ENCODE assay signal across 19 cellular contexts in the genomic region with DNA sequence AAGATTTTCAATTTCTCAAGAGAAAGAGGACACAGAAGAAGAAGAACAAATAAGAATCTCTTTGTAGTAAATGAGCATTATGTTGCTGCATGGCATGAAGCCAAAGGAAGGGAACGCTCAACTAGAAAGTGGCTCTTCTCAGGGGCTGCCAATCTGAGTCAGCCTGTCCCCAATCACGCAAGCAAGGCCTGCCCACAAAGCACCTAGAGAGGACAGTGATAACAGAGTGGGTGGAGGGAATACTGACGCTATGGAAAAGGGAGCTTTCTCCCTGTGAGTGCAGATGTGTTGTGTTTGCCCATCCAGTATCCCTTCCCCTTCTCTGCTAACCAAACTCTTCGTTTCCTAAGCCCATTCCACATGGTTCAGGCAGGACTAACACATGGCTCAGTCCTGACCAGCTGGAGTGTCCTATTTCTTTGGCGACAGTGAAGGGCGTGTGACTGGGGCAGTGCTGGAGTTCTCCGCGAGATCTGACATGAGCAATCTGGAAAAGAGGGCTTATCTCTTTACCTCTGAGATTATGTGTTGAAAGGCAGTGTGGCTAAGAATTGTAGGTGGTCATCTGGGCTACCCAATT. TPM values are rescaled to one million over a fixed set of nuclear protein-coding genes. Genes with fewer than 3 reads are reported as not detected.
A peak's percentile ranks its signal among the peaks of the same experiment; 100 is the strongest.
DNase-seq lines count a peak whose midpoint lies in the region; ATAC-seq and TF ChIP-seq lines count a peak whose summit lies in the region.
"Had no signal": no experiment of that assay in that cellular context is flagged by ENCODE, and none has a peak within 500 bp of the region (broad histone marks: within the 10 kb centered on the region; RNA-seq: fewer than 3 reads in every experiment).

No MANE protein-coding gene starts in this region.

- no peak overlapping the region for H3K9ac ChIP-seq in neural progenitor cell

- H3K9me3 ChIP-seq in neural progenitor cell (ENCODE audit: low read depth): no peaks in the 10 kb centered on the region
- H3K9me3 ChIP-seq: left lung, neutrophil had no signal

- H3K27ac Mint-ChIP-seq in chondrocyte (ENCODE audit: unreplicated experiment) (peak overlapping the region; percentile 95), neural progenitor cell (peak overlapping the region; percentile 17)
- H3K27ac Mint-ChIP-seq: activated CD4-positive, alpha-beta T cell treated with anti-CD3 and anti-CD28 coated beads, Interleukin-2, amount 10 ng/mL, durations not matched to agents 24 days and 14 days; dendritic cell treated with granulocyte-macrophage colony-stimulating factor and Interleukin-4, amounts not matched to agents 40 ng/mL and 50 ng/mL, for 4 days; stimulated activated naive CD8-positive, alpha-beta T cell treated with anti-CD3 and anti-CD28 coated beads, Interleukin-15, Interleukin-2, amounts not matched to agents 100 ng/mL and 50 ng/mL, for 24 hours had no signal

- H2AFZ ChIP-seq in neural progenitor cell (replicated peaks): no peak overlapping the region

- TF ChIP-seq CTCF in chondrocyte (IDR thresholded peaks at IDR 0.05) (no peak), neural progenitor cell (IDR thresholded peaks at IDR 0.05) (no peak)

- no peaks in the 10 kb centered on the region for H3F3A ChIP-seq in neural progenitor cell (ENCODE audit: low read depth)

- DNase-seq in DMS 273 (lab: John Stamatoyannopoulos, UW; ENCODE audit: unreplicated experiment) (peak; percentile 11), DMS 273 treated with DMSO at 0.1 percent for 48 hours (lab: John Stamatoyannopoulos, UW) (no peak), chondrocyte (ENCODE audit: low spot score) (no peak), neural progenitor cell (ENCODE audit: low spot score) (peak; percentile 46), glomerular visceral epithelial cell (ENCODE audit: extremely low spot score) (no peak)
- DNase-seq in central memory CD4-positive, alpha-beta T cell: no peak
- DNase-seq: activated CD4-positive, alpha-beta T cell treated with anti-CD3 and anti-CD28 coated beads, Interleukin-2, amount 10 ng/mL, durations not matched to agents 24 days and 14 days; activated naive CD4-positive, alpha-beta T cell; Calu3; left lung; NCI-H1105; NCI-H526 treated with DMSO at 0.1 percent for 48 hours had no signal

- H3K36me3 ChIP-seq in neural progenitor cell: no peaks in the 10 kb centered on the region
- H3K36me3 ChIP-seq: left lung, neutrophil had no signal

- H4K20me1 ChIP-seq in neural progenitor cell (ENCODE audit: low read depth): no peaks in the 10 kb centered on the region

- peak; percentile 69 for ATAC-seq in HG02610 (IDR thresholded peaks at IDR 0.05; ENCODE audit: unreplicated experiment)
- ATAC-seq in GM21737 (IDR thresholded peaks at IDR 0.05; ENCODE audit: unreplicated experiment): no peak
- ATAC-seq: left lung had no signal

- no peak overlapping the region for H3K27ac ChIP-seq in neural progenitor cell
- H3K27ac ChIP-seq: 22Rv1, left lung, neutrophil, SK-N-MC had no signal

- no peaks in the 10 kb centered on the region for H3K79me2 ChIP-seq in neural progenitor cell (ENCODE audit: low read depth)

- H3K4me1 ChIP-seq in neural progenitor cell: peaks cover 27% of the 10 kb centered on the region
- H3K4me1 ChIP-seq: left lung had no signal

- peaks cover 8% of the 10 kb centered on the region for H3K36me3 Mint-ChIP-seq in chondrocyte (ENCODE audit: low read depth)
- H3K36me3 Mint-ChIP-seq in neural progenitor cell: no peaks in the 10 kb centered on the region

- H3K27me3 ChIP-seq in neural progenitor cell: no peaks in the 10 kb centered on the region
- H3K27me3 ChIP-seq: left lung, neutrophil had no signal

- H3K27me3 Mint-ChIP-seq in chondrocyte (ENCODE audit: low read depth): no peaks in the 10 kb centered on the region
- H3K27me3 Mint-ChIP-seq in neural progenitor cell (ENCODE audit: insufficient read depth, low read depth): no peaks in the 10 kb centered on the region
- H3K27me3 Mint-ChIP-seq: dendritic cell treated with granulocyte-macrophage colony-stimulating factor and Interleukin-4, amounts not matched to agents 40 ng/mL and 50 ng/mL, for 4 days had no signal

- no peak overlapping the region for H3K4me2 ChIP-seq in neural progenitor cell

- H3K4me3 ChIP-seq in neural progenitor cell: no peak overlapping the region
- H3K4me3 ChIP-seq: left lung, SK-N-MC had no signal

- H3K4me3 Mint-ChIP-seq in chondrocyte (ENCODE audit: unreplicated experiment) (no peak overlapping the region), neural progenitor cell (no peak overlapping the region)
- H3K4me3 Mint-ChIP-seq: activated CD4-positive, alpha-beta T cell treated with anti-CD3 and anti-CD28 coated beads, Interleukin-2, amount 10 ng/mL, durations not matched to agents 24 days and 14 days; dendritic cell treated with granulocyte-macrophage colony-stimulating factor and Interleukin-4, amounts not matched to agents 40 ng/mL and 50 ng/mL, for 4 days; stimulated activated naive CD8-positive, alpha-beta T cell treated with anti-CD3 and anti-CD28 coated beads, Interleukin-15, Interleukin-2, amounts not matched to agents 100 ng/mL and 50 ng/mL, for 24 hours had no signal

- H3K4me1 Mint-ChIP-seq in chondrocyte (ENCODE audit: low read depth) (peaks cover 99% of the 10 kb centered on the region), neural progenitor cell (peaks cover 21% of the 10 kb centered on the region)
- H3K4me1 Mint-ChIP-seq: activated CD4-positive, alpha-beta T cell treated with anti-CD3 and anti-CD28 coated beads, Interleukin-2, amount 10 ng/mL, durations not matched to agents 24 days and 14 days had no signal

- H3K9me3 Mint-ChIP-seq in chondrocyte (ENCODE audit: low read depth) (no peaks in the 10 kb centered on the region), neural progenitor cell (no peaks in the 10 kb centered on the region)
- H3K9me3 Mint-ChIP-seq: activated CD4-positive, alpha-beta T cell treated with anti-CD3 and anti-CD28 coated beads, Interleukin-2, amount 10 ng/mL, durations not matched to agents 24 days and 14 days; dendritic cell treated with granulocyte-macrophage colony-stimulating factor and Interleukin-4, amounts not matched to agents 40 ng/mL and 50 ng/mL, for 4 days; stimulated activated naive CD8-positive, alpha-beta T cell treated with anti-CD3 and anti-CD28 coated beads, Interleukin-15, Interleukin-2, amounts not matched to agents 100 ng/mL and 50 ng/mL, for 24 hours had no signal

RNA-seq across cellular contexts. Expression of a gene that starts 14.2 kb away (rescaled TPM):
- total RNA-seq in chondrocyte (1,183 to 1,794 TPM (median 1,190 TPM) in 3 replicates), neural progenitor cell (ENCODE audit: low replicate concordance) (63.1 and 78.8 TPM in 2 replicates)

Comparison
In these comparisons a context has a peak if more than half of its experiments do, and no peak if none do; other contexts are left out.
1. DNase-seq: peak in DMS 273 (single experiment) and neural progenitor cell (single experiment); none in DMS 273 treated with DMSO at 0.1 percent for 48 hours (single experiment), chondrocyte (single experiment), glomerular visceral epithelial cell (single experiment) and central memory CD4-positive, alpha-beta T cell (single experiment).
2. RNA of a gene that starts 14.2 kb away (total RNA-seq): 1,183 to 1,794 TPM in chondrocyte; 63.1 to 78.8 TPM in neural progenitor cell; every median in the first group is over 10 times any median in the second.